ENCODE assay signal across 1 cellular context in the genomic region with DNA sequence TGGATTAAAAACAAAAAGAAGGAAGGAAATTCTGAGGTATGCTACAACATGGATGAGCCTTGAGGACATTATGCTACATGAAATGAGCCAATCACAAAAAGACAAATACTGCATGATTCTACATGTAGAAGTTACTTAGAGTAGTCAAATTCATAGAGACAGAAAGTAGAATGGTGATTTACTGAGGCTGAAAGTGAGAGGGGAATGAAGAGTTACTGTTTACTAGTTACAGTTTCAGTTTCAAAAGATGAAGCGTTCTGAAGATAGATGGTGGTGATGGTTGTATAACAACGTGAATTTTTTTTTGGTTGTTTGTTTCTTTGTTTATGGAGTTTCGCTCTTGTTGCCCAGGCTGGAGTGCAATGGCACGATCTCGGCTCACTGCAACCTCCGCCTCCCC.
TF ChIP-seq lines count a peak whose summit lies in the region.

No MANE protein-coding gene starts in this region.

TF ChIP-seq in HepG2, 621 proteins besides CTCF, POLR2A, EP300 and RAD21:
- TF ChIP-seq ZNF124 (CRISPR knock-in tag; IDR thresholded peaks at IDR 0.05) (no peak), IRF2 (CRISPR knock-in tag; IDR thresholded peaks at IDR 0.05) (no peak), ZSCAN25 (CRISPR knock-in tag; IDR thresholded peaks at IDR 0.05) (no peak), ARNTL (CRISPR knock-in tag; IDR thresholded peaks at IDR 0.05) (no peak), PLRG1 (conservative IDR thresholded peaks at IDR 0.05) (no peak), ZNF253 (CRISPR knock-in tag; IDR thresholded peaks at IDR 0.05; ENCODE audit: borderline replicate concordance) (no peak), FOXA3 (CRISPR knock-in tag; IDR thresholded peaks at IDR 0.05) (no peak), ZNF781 (CRISPR knock-in tag; IDR thresholded peaks at IDR 0.05; ENCODE audit: borderline replicate concordance, not compliant biosample characterization) (no peak), ZNF337 (CRISPR knock-in tag; IDR thresholded peaks at IDR 0.05; ENCODE audit: borderline replicate concordance, low read depth) (no peak), ZNF83 (CRISPR knock-in tag; IDR thresholded peaks at IDR 0.05; ENCODE audit: borderline replicate concordance) (no peak), ZNF678 (CRISPR knock-in tag; IDR thresholded peaks at IDR 0.05) (no peak), ZNF431 (CRISPR knock-in tag; IDR thresholded peaks at IDR 0.05; ENCODE audit: borderline replicate concordance, low read depth) (no peak), STAG1 (CRISPR knock-in tag; IDR thresholded peaks at IDR 0.05) (no peak)
- TF ChIP-seq, protein P1, sequence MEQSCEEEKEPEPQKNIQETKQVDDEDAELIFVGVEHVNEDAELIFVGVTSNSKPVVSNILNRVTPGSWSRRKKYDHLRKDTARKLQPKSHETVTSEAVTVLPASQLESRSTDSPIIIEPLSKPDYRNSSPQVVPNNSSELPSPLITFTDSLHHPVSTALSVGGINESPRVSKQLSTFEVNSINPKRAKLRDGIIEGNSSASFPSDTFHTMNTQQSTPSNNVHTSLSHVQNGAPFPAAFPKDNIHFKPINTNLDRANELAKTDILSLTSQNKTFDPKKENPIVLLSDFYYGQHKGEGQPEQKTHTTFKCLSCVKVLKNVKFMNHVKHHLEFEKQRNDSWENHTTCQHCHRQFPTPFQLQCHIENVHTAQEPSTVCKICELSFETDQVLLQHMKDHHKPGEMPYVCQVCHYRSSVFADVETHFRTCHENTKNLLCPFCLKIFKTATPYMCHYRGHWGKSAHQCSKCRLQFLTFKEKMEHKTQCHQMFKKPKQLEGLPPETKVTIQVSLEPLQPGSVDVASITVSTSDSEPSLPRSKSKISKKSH (CRISPR knock-in tag; IDR thresholded peaks at IDR 0.05; ENCODE audit: borderline replicate concordance): no peak
- TF ChIP-seq, protein P2, sequence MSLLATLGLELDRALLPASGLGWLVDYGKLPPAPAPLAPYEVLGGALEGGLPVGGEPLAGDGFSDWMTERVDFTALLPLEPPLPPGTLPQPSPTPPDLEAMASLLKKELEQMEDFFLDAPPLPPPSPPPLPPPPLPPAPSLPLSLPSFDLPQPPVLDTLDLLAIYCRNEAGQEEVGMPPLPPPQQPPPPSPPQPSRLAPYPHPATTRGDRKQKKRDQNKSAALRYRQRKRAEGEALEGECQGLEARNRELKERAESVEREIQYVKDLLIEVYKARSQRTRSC (CRISPR knock-in tag; IDR thresholded peaks at IDR 0.05; ENCODE audit: low read depth): no peak
- TF ChIP-seq, protein P3, sequence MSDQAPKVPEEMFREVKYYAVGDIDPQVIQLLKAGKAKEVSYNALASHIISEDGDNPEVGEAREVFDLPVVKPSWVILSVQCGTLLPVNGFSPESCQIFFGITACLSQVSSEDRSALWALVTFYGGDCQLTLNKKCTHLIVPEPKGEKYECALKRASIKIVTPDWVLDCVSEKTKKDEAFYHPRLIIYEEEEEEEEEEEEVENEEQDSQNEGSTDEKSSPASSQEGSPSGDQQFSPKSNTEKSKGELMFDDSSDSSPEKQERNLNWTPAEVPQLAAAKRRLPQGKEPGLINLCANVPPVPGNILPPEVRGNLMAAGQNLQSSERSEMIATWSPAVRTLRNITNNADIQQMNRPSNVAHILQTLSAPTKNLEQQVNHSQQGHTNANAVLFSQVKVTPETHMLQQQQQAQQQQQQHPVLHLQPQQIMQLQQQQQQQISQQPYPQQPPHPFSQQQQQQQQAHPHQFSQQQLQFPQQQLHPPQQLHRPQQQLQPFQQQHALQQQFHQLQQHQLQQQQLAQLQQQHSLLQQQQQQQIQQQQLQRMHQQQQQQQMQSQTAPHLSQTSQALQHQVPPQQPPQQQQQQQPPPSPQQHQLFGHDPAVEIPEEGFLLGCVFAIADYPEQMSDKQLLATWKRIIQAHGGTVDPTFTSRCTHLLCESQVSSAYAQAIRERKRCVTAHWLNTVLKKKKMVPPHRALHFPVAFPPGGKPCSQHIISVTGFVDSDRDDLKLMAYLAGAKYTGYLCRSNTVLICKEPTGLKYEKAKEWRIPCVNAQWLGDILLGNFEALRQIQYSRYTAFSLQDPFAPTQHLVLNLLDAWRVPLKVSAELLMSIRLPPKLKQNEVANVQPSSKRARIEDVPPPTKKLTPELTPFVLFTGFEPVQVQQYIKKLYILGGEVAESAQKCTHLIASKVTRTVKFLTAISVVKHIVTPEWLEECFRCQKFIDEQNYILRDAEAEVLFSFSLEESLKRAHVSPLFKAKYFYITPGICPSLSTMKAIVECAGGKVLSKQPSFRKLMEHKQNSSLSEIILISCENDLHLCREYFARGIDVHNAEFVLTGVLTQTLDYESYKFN (CRISPR knock-in tag; conservative IDR thresholded peaks at IDR 0.05): no peak
- TF ChIP-seq, protein P4, sequence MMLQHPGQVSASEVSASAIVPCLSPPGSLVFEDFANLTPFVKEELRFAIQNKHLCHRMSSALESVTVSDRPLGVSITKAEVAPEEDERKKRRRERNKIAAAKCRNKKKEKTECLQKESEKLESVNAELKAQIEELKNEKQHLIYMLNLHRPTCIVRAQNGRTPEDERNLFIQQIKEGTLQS (CRISPR knock-in tag; IDR thresholded peaks at IDR 0.05): no peak
- TF ChIP-seq, protein P5, sequence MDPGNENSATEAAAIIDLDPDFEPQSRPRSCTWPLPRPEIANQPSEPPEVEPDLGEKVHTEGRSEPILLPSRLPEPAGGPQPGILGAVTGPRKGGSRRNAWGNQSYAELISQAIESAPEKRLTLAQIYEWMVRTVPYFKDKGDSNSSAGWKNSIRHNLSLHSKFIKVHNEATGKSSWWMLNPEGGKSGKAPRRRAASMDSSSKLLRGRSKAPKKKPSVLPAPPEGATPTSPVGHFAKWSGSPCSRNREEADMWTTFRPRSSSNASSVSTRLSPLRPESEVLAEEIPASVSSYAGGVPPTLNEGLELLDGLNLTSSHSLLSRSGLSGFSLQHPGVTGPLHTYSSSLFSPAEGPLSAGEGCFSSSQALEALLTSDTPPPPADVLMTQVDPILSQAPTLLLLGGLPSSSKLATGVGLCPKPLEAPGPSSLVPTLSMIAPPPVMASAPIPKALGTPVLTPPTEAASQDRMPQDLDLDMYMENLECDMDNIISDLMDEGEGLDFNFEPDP (CRISPR knock-in tag; conservative IDR thresholded peaks at IDR 0.05): no peak
TF ChIP-seq in HepG2: peak in this region for 0.
